Comparison of ENCODE assay signal across 29 cellular contexts in the genomic region with DNA sequence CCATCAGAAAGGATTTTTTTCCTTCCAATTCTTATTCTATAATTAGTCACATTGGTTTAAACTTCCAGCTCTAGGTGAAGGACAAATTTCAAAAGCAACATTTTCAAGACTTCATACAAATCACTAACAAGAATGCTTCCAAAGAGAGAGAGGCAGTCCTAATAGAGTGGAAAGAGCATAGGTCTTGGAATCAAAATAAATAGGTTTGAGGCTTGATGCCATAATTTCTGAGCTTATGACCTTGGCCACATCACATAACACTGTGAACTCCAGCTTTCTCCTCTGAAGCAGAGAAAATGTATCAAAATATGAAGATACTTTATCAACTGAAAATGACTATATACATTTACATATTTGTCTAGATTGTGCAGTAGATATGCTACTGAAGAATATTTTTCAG.
"Had no signal": no experiment of that assay in that cellular context is flagged by ENCODE, and none has a peak within 500 bp of the region (broad histone marks: within the 10 kb centered on the region; RNA-seq: fewer than 3 reads in every experiment).

No MANE protein-coding gene starts in this region.

- H3K36me3 ChIP-seq: stomach, suprapubic skin, thoracic aorta, thyroid gland, tibial artery, tibial nerve, transverse colon, upper lobe of left lung, upper lobe of right lung, uterus, vagina had no signal

- H3K4me1 Mint-ChIP-seq: stimulated activated effector memory CD8-positive, alpha-beta T cell treated with anti-CD3 and anti-CD28 coated beads, Interleukin-12 subunit alpha, Interleukin-12 subunit beta, amount 100 ng/mL, for 72 hours; stimulated activated memory B cell treated with anti-CD40 and anti-IgM and Interleukin-4, amounts not matched to agents 10 μg/mL and 1 μg/mL and 100 μg/mL, for 72 hours; stimulated activated naive B cell treated with anti-CD40 and anti-IgM and Interleukin-4, amounts not matched to agents 10 μg/mL and 1 μg/mL and 100 μg/mL, for 72 hours had no signal

- DNase-seq: stimulated activated CD4-positive, alpha-beta T cell treated with anti-CD3 and anti-CD28 coated beads, Interleukin-2, amount 100 ng/mL, for 48 hours; stimulated activated CD4-positive, alpha-beta T cell treated with anti-CD3 and anti-CD28 coated beads, Interleukin-4, amount 100 ng/mL, for 1 hour; stimulated activated CD4-positive, alpha-beta T cell treated with anti-CD3 and anti-CD28 coated beads, Interleukin-4, amount 100 ng/mL, for 24 hours; stimulated activated CD4-positive, alpha-beta T cell treated with anti-CD3 and anti-CD28 coated beads, Interleukin-4, amount 100 ng/mL, for 4 hours; stimulated activated CD8-positive, alpha-beta memory T cell treated with anti-CD3 and anti-CD28 coated beads, Interleukin-4, amount 100 ng/mL, for 48 hours; stimulated activated naive B cell treated with anti-CD40 and anti-IgM and Interleukin-4, amounts not matched to agents 10 μg/mL and 1 μg/mL and 100 μg/mL, for 72 hours; stimulated activated naive CD4-positive, alpha-beta T cell; stimulated activated naive CD4-positive, alpha-beta T cell treated with Interleukin-2 at 50 U/mL for 16 hours; stimulated activated naive CD8-positive, alpha-beta T cell treated with anti-CD3 and anti-CD28 coated beads, Interleukin-15, amount 100 ng/mL, for 72 hours; stimulated activated naive CD8-positive, alpha-beta T cell treated with anti-CD3 and anti-CD28 coated beads, Interleukin-15, Interleukin-2, amounts not matched to agents 100 U/mL and 50 U/mL, for 24 hours; stomach; substantia nigra; testis; thyroid gland; tibial artery; transverse colon; trophoblast cell; upper lobe of left lung; upper lobe of right lung; uterus had no signal

- H3K27me3 Mint-ChIP-seq: stimulated activated memory B cell treated with anti-CD40 and anti-IgM and Interleukin-4, amounts not matched to agents 10 μg/mL and 1 μg/mL and 100 μg/mL, for 72 hours; stimulated activated naive B cell treated with anti-CD40 and anti-IgM and Interleukin-4, amounts not matched to agents 10 μg/mL and 1 μg/mL and 100 μg/mL, for 72 hours; stimulated activated naive CD8-positive, alpha-beta T cell treated with anti-CD3 and anti-CD28 coated beads, Interleukin-15, amount 100 ng/mL, for 72 hours; stimulated activated naive CD8-positive, alpha-beta T cell treated with anti-CD3 and anti-CD28 coated beads, Interleukin-15, Interleukin-2, amounts not matched to agents 100 ng/mL and 50 ng/mL, for 24 hours had no signal

- H3K9me3 Mint-ChIP-seq: stimulated activated naive CD8-positive, alpha-beta T cell treated with anti-CD3 and anti-CD28 coated beads, Interleukin-15, amount 100 ng/mL, for 72 hours; stimulated activated naive CD8-positive, alpha-beta T cell treated with anti-CD3 and anti-CD28 coated beads, Interleukin-15, Interleukin-2, amounts not matched to agents 100 ng/mL and 50 ng/mL, for 24 hours; type B pancreatic cell had no signal

- H3K4me1 ChIP-seq: stomach, suprapubic skin, testis, thyroid gland, tibial artery, tibial nerve, transverse colon, upper lobe of left lung, upper lobe of right lung, uterus, vagina had no signal

- H3K27ac ChIP-seq: stomach, suprapubic skin, testis, thoracic aorta, thyroid gland, tibial artery, tibial nerve, transverse colon, upper lobe of left lung, upper lobe of right lung, uterus, vagina had no signal

- H3K27me3 ChIP-seq: stomach, suprapubic skin, testis, thyroid gland, tibial artery, tibial nerve, transverse colon, upper lobe of left lung, upper lobe of right lung, uterus, vagina had no signal

- H3K9me3 ChIP-seq: suprapubic skin, testis, thoracic aorta, thyroid gland, tibial artery, tibial nerve, transverse colon, upper lobe of left lung, upper lobe of right lung, uterus, vagina had no signal

- H3K27ac Mint-ChIP-seq: stimulated activated effector memory CD8-positive, alpha-beta T cell treated with anti-CD3 and anti-CD28 coated beads, Interleukin-12 subunit alpha, Interleukin-12 subunit beta, amount 100 ng/mL, for 72 hours; stimulated activated memory B cell treated with anti-CD40 and anti-IgM and Interleukin-4, amounts not matched to agents 10 μg/mL and 1 μg/mL and 100 μg/mL, for 72 hours; stimulated activated naive B cell treated with anti-CD40 and anti-IgM and Interleukin-4, amounts not matched to agents 10 μg/mL and 1 μg/mL and 100 μg/mL, for 72 hours; stimulated activated naive CD8-positive, alpha-beta T cell treated with anti-CD3 and anti-CD28 coated beads, Interleukin-15, amount 100 ng/mL, for 72 hours; stimulated activated naive CD8-positive, alpha-beta T cell treated with anti-CD3 and anti-CD28 coated beads, Interleukin-15, Interleukin-2, amounts not matched to agents 100 ng/mL and 50 ng/mL, for 24 hours; type B pancreatic cell had no signal

- H3K4me3 ChIP-seq: stomach, suprapubic skin, testis, thoracic aorta, thyroid gland, tibial artery, tibial nerve, transverse colon, upper lobe of left lung, upper lobe of right lung, uterus, vagina had no signal

- H3K4me3 Mint-ChIP-seq: stimulated activated effector memory CD8-positive, alpha-beta T cell treated with anti-CD3 and anti-CD28 coated beads, Interleukin-12 subunit alpha, Interleukin-12 subunit beta, amount 100 ng/mL, for 72 hours; stimulated activated memory B cell treated with anti-CD40 and anti-IgM and Interleukin-4, amounts not matched to agents 10 μg/mL and 1 μg/mL and 100 μg/mL, for 72 hours; stimulated activated naive B cell treated with anti-CD40 and anti-IgM and Interleukin-4, amounts not matched to agents 10 μg/mL and 1 μg/mL and 100 μg/mL, for 72 hours; stimulated activated naive CD8-positive, alpha-beta T cell treated with anti-CD3 and anti-CD28 coated beads, Interleukin-15, amount 100 ng/mL, for 72 hours; stimulated activated naive CD8-positive, alpha-beta T cell treated with anti-CD3 and anti-CD28 coated beads, Interleukin-15, Interleukin-2, amounts not matched to agents 100 ng/mL and 50 ng/mL, for 24 hours; type B pancreatic cell had no signal

- H3K36me3 Mint-ChIP-seq: stimulated activated effector memory CD8-positive, alpha-beta T cell treated with anti-CD3 and anti-CD28 coated beads, Interleukin-12 subunit alpha, Interleukin-12 subunit beta, amount 100 ng/mL, for 72 hours; stimulated activated memory B cell treated with anti-CD40 and anti-IgM and Interleukin-4, amounts not matched to agents 10 μg/mL and 1 μg/mL and 100 μg/mL, for 72 hours; stimulated activated naive B cell treated with anti-CD40 and anti-IgM and Interleukin-4, amounts not matched to agents 10 μg/mL and 1 μg/mL and 100 μg/mL, for 72 hours; type B pancreatic cell had no signal

- ATAC-seq: stimulated activated effector memory CD8-positive, alpha-beta T cell treated with anti-CD3 and anti-CD28 coated beads, Interleukin-12 subunit alpha, Interleukin-12 subunit beta, amount 100 ng/mL, for 72 hours; stimulated activated memory B cell treated with anti-CD40 and anti-IgM and Interleukin-4, amounts not matched to agents 10 μg/mL and 1 μg/mL and 100 μg/mL, for 72 hours; stimulated activated naive B cell treated with anti-CD40 and anti-IgM and Interleukin-4, amounts not matched to agents 10 μg/mL and 1 μg/mL and 100 μg/mL, for 72 hours; stimulated activated naive CD8-positive, alpha-beta T cell treated with anti-CD3 and anti-CD28 coated beads, Interleukin-15, amount 100 ng/mL, for 72 hours; stimulated activated naive CD8-positive, alpha-beta T cell treated with anti-CD3 and anti-CD28 coated beads, Interleukin-15, Interleukin-2, amounts not matched to agents 100 U/mL and 50 U/mL, for 24 hours; upper lobe of right lung had no signal

- FAIRE-seq: urothelium cell line had no signal
